Comparison of ENCODE assay signal across 29 cellular contexts in the genomic region with DNA sequence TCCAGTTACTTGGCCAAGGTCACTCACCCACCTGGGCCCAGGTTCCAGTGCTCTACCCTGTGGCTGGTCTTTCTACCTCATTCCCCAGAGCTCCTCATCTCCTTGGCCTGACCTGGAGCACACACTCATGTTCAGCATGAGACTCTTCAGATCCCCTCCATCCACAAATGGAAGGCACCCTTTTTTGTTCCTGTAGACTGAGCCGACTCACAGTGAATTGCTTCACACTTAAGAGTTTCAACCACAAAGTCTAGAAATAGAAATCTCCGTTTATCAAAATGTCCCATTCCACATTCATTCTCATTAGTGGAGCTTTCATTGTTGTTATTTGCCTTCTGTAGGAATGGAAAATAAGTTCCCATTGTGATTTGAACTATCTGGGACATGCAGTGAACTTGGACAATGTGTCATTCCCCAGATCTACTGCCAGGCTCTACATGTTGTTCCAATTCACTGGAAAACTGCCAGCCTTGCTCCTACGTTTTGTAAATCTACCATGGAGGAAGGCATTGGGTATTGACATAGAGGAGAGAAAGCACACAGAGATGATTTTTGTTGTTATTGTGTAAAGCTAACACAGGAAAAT.
DNase-seq lines count a peak whose midpoint lies in the region; ATAC-seq lines count a peak whose summit lies in the region.
"Had no signal": no experiment of that assay in that cellular context is flagged by ENCODE, and none has a peak within 500 bp of the region (broad histone marks: within the 10 kb centered on the region; RNA-seq: fewer than 3 reads in every experiment).

No MANE protein-coding gene starts in this region.

- in situ Hi-C loops in ACHN (cut with HindIII; ENCODE audit: low pct_ligation_motif_present, low pct_unique_long_range_greater_than_20kb, low sequenced_read_pairs): no loop called here

- peak; percentile 63 for ATAC-seq in Right ventricle myocardium inferior
- ATAC-seq in left ventricle myocardium superior: peak; percentile 76
- ATAC-seq: left lobe of liver, Panc1 had no signal

- intact Hi-C loops in Right ventricle myocardium inferior (cut with DNase I): no loop called here
- intact Hi-C loops in cardiac septum (cut with DNase I): no loop called here
- intact Hi-C loops in left ventricle myocardium superior (cut with micrococcal nuclease): no loop called here

- DNase-seq in Right ventricle myocardium inferior (ENCODE audit: missing footprints) (no peak), cardiac septum (ENCODE audit: low spot score) (no peak), astrocyte of the hippocampus (ENCODE audit: low read depth, low spot score) (peak; percentile 32), left ventricle myocardium superior (no peak), putamen (ENCODE audit: low spot score) (no peak), GM19238 (ENCODE audit: insufficient read length, low spot score) (no peak), ACHN (no peak)
- DNase-seq in stimulated activated CD4-positive, alpha-beta T cell treated with anti-CD3 and anti-CD28 coated beads, Interleukin-12 subunit alpha, Interleukin-12 subunit beta, amount 100 ng/mL, for 4 hours: no peak
- DNase-seq: activated CD4-positive, alpha-beta memory T cell treated with anti-CD3 and anti-CD28 coated beads for 36 hours; activated CD4-positive, CD25-positive, alpha-beta regulatory T cell treated with anti-CD3 and anti-CD28 coated beads, Interleukin-2, amount 50 U/mL, for 72 hours; activated CD8-positive, alpha-beta memory T cell treated with anti-CD3 and anti-CD28 coated beads, Interleukin-2, amount 50 U/mL, for 4 hours; activated naive CD4-positive, alpha-beta T cell treated with anti-CD3 and anti-CD28 coated beads, Interleukin-2, amount 10 ng/mL, durations not matched to agents 7 days and 5 days; AML-193; amniotic stem cell; CD4-positive, alpha-beta T cell; DND-41; GF-D8; Kasumi-1; NCI-H1092 treated with DMSO at 0.1 percent for 48 hours; NCI-H187; NCI-H2171 treated with DMSO at 0.1 percent for 48 hours; NCI-H524 treated with DMSO at 0.1 percent for 48 hours; posterior cingulate gyrus; SIG-M5; stimulated activated CD4-positive, alpha-beta T cell treated with anti-CD3 and anti-CD28 coated beads, Interleukin-15, amount 100 ng/mL, for 24 hours; stimulated activated CD4-positive, alpha-beta T cell treated with anti-CD3 and anti-CD28 coated beads, Interleukin-4, amount 100 ng/mL, for 4 hours; upper lobe of left lung had no signal
